24 cellular contexts compared by ENCODE assay signal in genomic region chr12:5922500-5922899, GRCh38. TPM values are rescaled to one million over a fixed set of nuclear protein-coding genes. Genes with fewer than 3 reads are reported as not detected.
"Had no signal": no experiment of that assay in that cellular context is flagged by ENCODE, and none has a peak within 500 bp of the region (broad histone marks: within the 10 kb centered on the region; RNA-seq: fewer than 3 reads in every experiment).

No MANE protein-coding gene starts in this region.

- H3K9me3 ChIP-seq: SJCRH30 had no signal

- H3K4me3 ChIP-seq: SJCRH30 had no signal

- DNase-seq: IMR-90, Karpas-422, KG1, MM.1S, NCI-H1092 treated with DMSO at 0.1 percent for 48 hours, NCI-H1436, NCI-H187, NCI-H2029, NCI-H2081 treated with DMSO at 0.1 percent for 48 hours, NCI-H2171, NCI-H226, NCI-H446, NCI-H510A, NCI-H524 treated with DMSO at 0.1 percent for 48 hours, NCI-H69, NCI-H774, PC-3, SHP77, SJCRH30 had no signal

- H3K36me3 ChIP-seq: SJCRH30 had no signal

- H3K27me3 ChIP-seq: SJCRH30 had no signal

- H3K27ac ChIP-seq: RWPE1, SJCRH30 had no signal

- H3K4me1 ChIP-seq: SJCRH30 had no signal

- ATAC-seq: HepG2, Panc1, PC-3, SK-N-SH treated with all-trans-retinoic acid at 6 μM for 48 hours had no signal

- FAIRE-seq: HepG2 had no signal

RNA-seq across cellular contexts. Expression of gene ANO2, which starts 22.6 kb away (rescaled TPM):
- total RNA-seq: HepG2, IMR-90, OCI-LY7, PC-3 had no signal
